Comparison of ENCODE assay signal across 1 cellular context in genomic region chrX:150205011-150205410, GRCh38.
TF ChIP-seq lines count a peak whose summit lies in the region.

No MANE protein-coding gene starts in this region.

TF ChIP-seq in K562, 482 proteins besides CTCF, POLR2A, EP300 and RAD21 (continued from another document):
- TF ChIP-seq ZNF407 (IDR thresholded peaks at IDR 0.05; ENCODE audit: low read depth) (no peak), RUNX1 (IDR thresholded peaks at IDR 0.05; ENCODE audit: low read depth) (no peak), E2F8 (IDR thresholded peaks at IDR 0.05; ENCODE audit: low read depth, partially characterized antibody) (no peak), SNIP1 (IDR thresholded peaks at IDR 0.05; ENCODE audit: low read depth) (no peak), MGA (IDR thresholded peaks at IDR 0.05) (no peak), RBBP5 (IDR thresholded peaks at IDR 0.05; ENCODE audit: borderline replicate concordance, insufficient read depth, low read length, poor library complexity, severe bottlenecking) (no peak), TAL1 (IDR thresholded peaks at IDR 0.05) (no peak), ETV1 (tag; conservative IDR thresholded peaks at IDR 0.05; ENCODE audit: low read depth) (no peak)
